Comparison of ENCODE assay signal across 8 cellular contexts in the genomic region with DNA sequence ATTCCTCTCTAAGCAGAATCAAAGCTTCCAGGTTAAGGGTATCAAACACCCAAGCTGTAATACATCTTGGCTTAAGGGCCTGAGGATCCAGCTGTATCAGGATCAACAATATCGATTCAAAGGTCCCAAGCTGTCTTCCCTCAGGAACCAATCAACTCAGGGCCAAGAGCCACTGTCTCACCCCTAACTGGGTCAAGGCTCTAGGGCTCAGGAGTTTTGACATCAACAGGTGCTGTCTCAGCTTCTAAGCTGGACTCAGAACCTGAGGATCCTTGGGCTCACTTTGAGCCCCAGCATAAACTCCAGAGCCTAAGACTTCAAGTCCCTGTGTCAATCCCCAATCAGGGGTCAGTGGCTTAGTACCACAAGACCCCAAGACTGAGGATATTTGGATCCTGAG. TPM values are rescaled to one million over a fixed set of nuclear protein-coding genes. Genes with fewer than 3 reads are reported as not detected.
A peak's percentile ranks its signal among the peaks of the same experiment; 100 is the strongest.
DNase-seq lines count a peak whose midpoint lies in the region; ATAC-seq and TF ChIP-seq lines count a peak whose summit lies in the region.

No MANE protein-coding gene starts in this region.

- TF ChIP-seq CTCF in CD8-positive, alpha-beta T cell (IDR thresholded peaks at IDR 0.05): no peak

- peak overlapping the region; percentile 39 for H3K9ac ChIP-seq in neuronal stem cell (ENCODE audit: low read depth, low read length, poor library complexity)

- peak overlapping the region; percentile 89 for H3K4me3 ChIP-seq in CD8-positive, alpha-beta T cell (ENCODE audit: low read depth, low read length)
- H3K4me3 ChIP-seq in MG63: peak overlapping the region; percentile 82
- H3K4me3 ChIP-seq in effector memory CD4-positive, alpha-beta T cell (ENCODE audit: insufficient read depth, low read depth, low read length, poor library complexity, severe bottlenecking): peak overlapping the region; percentile 72
- peak overlapping the region in 1 of 2 donors; percentile 99 for H3K4me3 ChIP-seq in neuronal stem cell (ENCODE audit: low read length in 2 of 2)

- H3K9me3 Mint-ChIP-seq in CD8-positive, alpha-beta T cell: no peaks in the 10 kb centered on the region

- H3K36me3 Mint-ChIP-seq in CD8-positive, alpha-beta T cell: peaks cover 3% of the 10 kb centered on the region

- no peaks in the 10 kb centered on the region for H3K9me3 ChIP-seq in CD8-positive, alpha-beta T cell (ENCODE audit: low read length)
- H3K9me3 ChIP-seq in MG63 (no peaks in the 10 kb centered on the region), neuronal stem cell (replicated peaks in 1 of 2; ENCODE audit: control insufficient read depth in 2 of 2, insufficient read depth in 1 of 2, low read depth in 1 of 2, low read length in 2 of 2) (no peaks in the 10 kb centered on the region)
- no peaks in the 10 kb centered on the region for H3K9me3 ChIP-seq in effector memory CD4-positive, alpha-beta T cell (ENCODE audit: control insufficient read depth, low read length)

- H4K8ac ChIP-seq in neuronal stem cell (ENCODE audit: low read depth, low read length): no peak overlapping the region

- H3K18ac ChIP-seq in neuronal stem cell (ENCODE audit: low read length): no peak overlapping the region

- H3K27me3 ChIP-seq in CD8-positive, alpha-beta T cell (ENCODE audit: insufficient read depth, low read length): no peaks in the 10 kb centered on the region
- H3K27me3 ChIP-seq in MG63 (no peaks in the 10 kb centered on the region), neuronal stem cell (ENCODE audit: control insufficient read depth in 3 of 3, insufficient read depth in 3 of 3, low read depth in 1 of 3, low read length in 3 of 3) (no peaks in the 10 kb centered on the region)
- H3K27me3 ChIP-seq in effector memory CD4-positive, alpha-beta T cell (replicated peaks; ENCODE audit: control insufficient read depth, insufficient read depth, low read length, poor library complexity, severe bottlenecking): no peaks in the 10 kb centered on the region

- POLR2A ChIA-PET in CD8-positive, alpha-beta T cell (lab: Charles Lee): interaction anchor here (0.9 to 3.1 kb wide), 2 partner anchors 16 to 98 kb away, joined by 3 to 22 read pairs; partner anchors contain the start of gene DHPS

- no peak overlapping the region for H3K23ac ChIP-seq in neuronal stem cell (ENCODE audit: low read depth, low read length, poor library complexity)

- H3K27ac ChIP-seq in CD8-positive, alpha-beta T cell (ENCODE audit: low read depth, low read length): no peak overlapping the region
- H3K27ac ChIP-seq in effector memory CD4-positive, alpha-beta T cell (ENCODE audit: insufficient read depth, low read length, poor library complexity, severe bottlenecking): no peak overlapping the region
- H3K27ac ChIP-seq in neuronal stem cell (replicated peaks; ENCODE audit: low read length): no peak overlapping the region

- H2AFZ ChIP-seq in neuronal stem cell (ENCODE audit: low read length): peak overlapping the region; percentile 97

- H4K91ac ChIP-seq in neuronal stem cell (ENCODE audit: low read depth, low read length, poor library complexity): no peak overlapping the region

- H3K36me3 ChIP-seq in CD8-positive, alpha-beta T cell (ENCODE audit: insufficient read depth, low read length): no peaks in the 10 kb centered on the region
- peaks cover 37% of the 10 kb centered on the region for H3K36me3 ChIP-seq in MG63
- no peaks in the 10 kb centered on the region for H3K36me3 ChIP-seq in effector memory CD4-positive, alpha-beta T cell (ENCODE audit: control insufficient read depth, insufficient read depth, low read length)
- H3K36me3 ChIP-seq in neuronal stem cell (replicated peaks in 1 of 2; ENCODE audit: control insufficient read depth in 2 of 2, insufficient read depth in 2 of 2, low read length in 2 of 2): peaks cover 15 to 25% of the 10 kb centered on the region in 2 donors

- H3K14ac ChIP-seq in neuronal stem cell (ENCODE audit: low read length): no peak overlapping the region

- no peak overlapping the region for H2BK12ac ChIP-seq in neuronal stem cell (ENCODE audit: low read length)

- H2BK5ac ChIP-seq in neuronal stem cell (ENCODE audit: low read length): no peak overlapping the region

- no CpG with 5 or more reads among the region's 1 CpG for WGBS in neuronal stem cell (ENCODE audit: extremely low coverage in 2 of 2, insufficient read length in 2 of 2, insufficient replicate concordance in 1 of 2), 2 donors

- no peak for ATAC-seq in CD8-positive, alpha-beta T cell
- no peak for ATAC-seq in HG02678 (IDR thresholded peaks at IDR 0.05; ENCODE audit: unreplicated experiment)
- ATAC-seq in HG02759 (IDR thresholded peaks at IDR 0.05; ENCODE audit: unreplicated experiment): no peak

- H2AK5ac ChIP-seq in neuronal stem cell (ENCODE audit: low read depth, low read length): no peak overlapping the region

- DNase-seq in CD8-positive, alpha-beta T cell: no peak
- no peak for DNase-seq in MG63
- DNase-seq in effector memory CD4-positive, alpha-beta T cell: no peak
- no peak for DNase-seq in neuronal stem cell (ENCODE audit: low spot score)
- DNase-seq in NAMALWA (ENCODE audit: low spot score): no peak
- no peak for DNase-seq in activated CD8-positive, alpha-beta memory T cell treated with anti-CD3 and anti-CD28 coated beads, Interleukin-2, amount 50 U/mL, for 48 hours

- H2BK120ac ChIP-seq in neuronal stem cell (ENCODE audit: low read depth, low read length): no peak overlapping the region

- peak overlapping the region; percentile 98 for H3K4me2 ChIP-seq in neuronal stem cell (ENCODE audit: insufficient read depth, low read length, poor library complexity, severe bottlenecking)

- H3K4ac ChIP-seq in neuronal stem cell (ENCODE audit: low read length): no peak overlapping the region

- peaks cover 2% of the 10 kb centered on the region for H3K79me1 ChIP-seq in neuronal stem cell (ENCODE audit: low read depth, low read length)

- H3K4me3 Mint-ChIP-seq in CD8-positive, alpha-beta T cell: peak overlapping the region; percentile 80

- peaks cover 11% of the 10 kb centered on the region for H3K4me1 Mint-ChIP-seq in CD8-positive, alpha-beta T cell (ENCODE audit: low read depth)

- intact Hi-C loops in CD8-positive, alpha-beta T cell (cut with DNase I, micrococcal nuclease): no loop called here

- H2BK15ac ChIP-seq in neuronal stem cell (ENCODE audit: low read length): no peak overlapping the region

- H3K27me3 Mint-ChIP-seq in CD8-positive, alpha-beta T cell (ENCODE audit: low read depth): no peaks in the 10 kb centered on the region

- no peak overlapping the region for H3K27ac Mint-ChIP-seq in CD8-positive, alpha-beta T cell

- H3K4me1 ChIP-seq in CD8-positive, alpha-beta T cell (ENCODE audit: insufficient read depth, low read length): peaks cover 14% of the 10 kb centered on the region
- H3K4me1 ChIP-seq in effector memory CD4-positive, alpha-beta T cell (ENCODE audit: control insufficient read depth, insufficient read depth, low read length, poor library complexity, severe bottlenecking): peaks cover 11% of the 10 kb centered on the region
- H3K4me1 ChIP-seq in neuronal stem cell (ENCODE audit: control insufficient read depth in 2 of 2, insufficient read depth in 1 of 2, low read depth in 1 of 2, low read length in 2 of 2): peaks cover 3% of the 10 kb centered on the region in 2 donors

- CTCF ChIA-PET in CD8-positive, alpha-beta T cell (lab: Charles Lee): interaction anchor here (0.8 to 2.5 kb wide), 3 partner anchors 19 to 131 kb away, joined by 3 to 13 read pairs (median 3); no protein-coding TSS in a partner anchor

RNA-seq across cellular contexts. Expression of gene FBXW9, which starts 0.9 kb away (rescaled TPM):
- 1 to 10 TPM; 2.3 to 2.8 TPM for total RNA-seq in CD8-positive, alpha-beta T cell
- 31.3 and 46.1 TPM in 2 replicates for total RNA-seq in MG63 (2014; rRNA removed; shearing (Covaris generic); ENCODE audit: low replicate concordance)
- 11.2 TPM for polyA plus RNA-seq in neuronal stem cell (2013, experiment 1 of 2)
- 11.1 TPM for polyA plus RNA-seq in neuronal stem cell (2013, experiment 2 of 2)

RNA-seq across cellular contexts. Expression of gene GNG14, which starts 7.7 kb away (rescaled TPM):
- total RNA-seq in CD8-positive, alpha-beta T cell: not detected
- total RNA-seq in MG63 (2014; rRNA removed; shearing (Covaris generic); ENCODE audit: low replicate concordance): not detected in 2 replicates
- not detected for polyA plus RNA-seq in neuronal stem cell (2013, experiment 1 of 2)
- not detected for polyA plus RNA-seq in neuronal stem cell (2013, experiment 2 of 2)

RNA-seq across cellular contexts. Expression of gene DHPS, which starts 13.8 kb away (rescaled TPM):
- total RNA-seq in CD8-positive, alpha-beta T cell: 100 to 1,000 TPM in 1 of 2 experiments, 10 to 100 TPM in 1; 98.7 to 100 TPM
- total RNA-seq in MG63 (2014; rRNA removed; shearing (Covaris generic); ENCODE audit: low replicate concordance): 127 and 140 TPM in 2 replicates
- 92.1 TPM for polyA plus RNA-seq in neuronal stem cell (2013, experiment 1 of 2)
- polyA plus RNA-seq in neuronal stem cell (2013, experiment 2 of 2): 91.6 TPM

RNA-seq across cellular contexts. Expression of gene TNPO2, which starts 28.2 kb away (rescaled TPM):
- 10 to 100 TPM; 39.4 to 39.6 TPM for total RNA-seq in CD8-positive, alpha-beta T cell
- 83.5 and 84.5 TPM in 2 replicates for total RNA-seq in MG63 (2014; rRNA removed; shearing (Covaris generic); ENCODE audit: low replicate concordance)
- 47.1 TPM for polyA plus RNA-seq in neuronal stem cell (2013, experiment 1 of 2)
- polyA plus RNA-seq in neuronal stem cell (2013, experiment 2 of 2): 47.1 TPM

RNA-seq across cellular contexts. Expression of gene WDR83, which starts 28.9 kb away (rescaled TPM):
- 1 to 10 TPM; 7.4 to 10.0 TPM for total RNA-seq in CD8-positive, alpha-beta T cell
- 9.9 and 18.8 TPM in 2 replicates for total RNA-seq in MG63 (2014; rRNA removed; shearing (Covaris generic); ENCODE audit: low replicate concordance)
- polyA plus RNA-seq in neuronal stem cell (2013, experiment 1 of 2): 11.5 TPM
- polyA plus RNA-seq in neuronal stem cell (2013, experiment 2 of 2): 10.8 TPM
